1 cellular context compared by ENCODE assay signal in genomic region chr7:24517166-24517565, GRCh38.
TF ChIP-seq lines count a peak whose summit lies in the region.

No MANE protein-coding gene starts in this region.

TF ChIP-seq in HepG2, 621 proteins besides CTCF, POLR2A, EP300 and RAD21 (continued from another document):
- TF ChIP-seq, protein P1, sequence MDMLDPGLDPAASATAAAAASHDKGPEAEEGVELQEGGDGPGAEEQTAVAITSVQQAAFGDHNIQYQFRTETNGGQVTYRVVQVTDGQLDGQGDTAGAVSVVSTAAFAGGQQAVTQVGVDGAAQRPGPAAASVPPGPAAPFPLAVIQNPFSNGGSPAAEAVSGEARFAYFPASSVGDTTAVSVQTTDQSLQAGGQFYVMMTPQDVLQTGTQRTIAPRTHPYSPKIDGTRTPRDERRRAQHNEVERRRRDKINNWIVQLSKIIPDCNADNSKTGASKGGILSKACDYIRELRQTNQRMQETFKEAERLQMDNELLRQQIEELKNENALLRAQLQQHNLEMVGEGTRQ (IDR thresholded peaks at IDR 0.05; ENCODE audit: low read depth, low read length) = no peak
- TF ChIP-seq, protein P1 (CRISPR knock-in tag; IDR thresholded peaks at IDR 0.05; ENCODE audit: borderline replicate concordance) = no peak
- TF ChIP-seq MAFF (IDR thresholded peaks at IDR 0.05; ENCODE audit: low read depth, low read length) = peak; percentile 52
- TF ChIP-seq, protein P2, sequence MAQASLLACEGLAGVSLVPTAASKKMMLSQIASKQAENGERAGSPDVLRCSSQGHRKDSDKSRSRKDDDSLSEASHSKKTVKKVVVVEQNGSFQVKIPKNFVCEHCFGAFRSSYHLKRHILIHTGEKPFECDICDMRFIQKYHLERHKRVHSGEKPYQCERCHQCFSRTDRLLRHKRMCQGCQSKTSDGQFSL (CRISPR knock-in tag; IDR thresholded peaks at IDR 0.05) = no peak
- TF ChIP-seq, protein P3, sequence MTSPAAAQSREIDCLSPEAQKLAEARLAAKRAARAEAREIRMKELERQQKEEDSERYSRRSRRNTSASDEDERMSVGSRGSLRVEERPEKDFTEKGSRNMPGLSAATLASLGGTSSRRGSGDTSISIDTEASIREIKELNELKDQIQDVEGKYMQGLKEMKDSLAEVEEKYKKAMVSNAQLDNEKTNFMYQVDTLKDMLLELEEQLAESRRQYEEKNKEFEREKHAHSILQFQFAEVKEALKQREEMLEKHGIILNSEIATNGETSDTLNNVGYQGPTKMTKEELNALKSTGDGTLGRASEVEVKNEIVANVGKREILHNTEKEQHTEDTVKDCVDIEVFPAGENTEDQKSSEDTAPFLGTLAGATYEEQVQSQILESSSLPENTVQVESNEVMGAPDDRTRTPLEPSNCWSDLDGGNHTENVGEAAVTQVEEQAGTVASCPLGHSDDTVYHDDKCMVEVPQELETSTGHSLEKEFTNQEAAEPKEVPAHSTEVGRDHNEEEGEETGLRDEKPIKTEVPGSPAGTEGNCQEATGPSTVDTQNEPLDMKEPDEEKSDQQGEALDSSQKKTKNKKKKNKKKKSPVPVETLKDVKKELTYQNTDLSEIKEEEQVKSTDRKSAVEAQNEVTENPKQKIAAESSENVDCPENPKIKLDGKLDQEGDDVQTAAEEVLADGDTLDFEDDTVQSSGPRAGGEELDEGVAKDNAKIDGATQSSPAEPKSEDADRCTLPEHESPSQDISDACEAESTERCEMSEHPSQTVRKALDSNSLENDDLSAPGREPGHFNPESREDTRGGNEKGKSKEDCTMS (CRISPR knock-in tag; conservative IDR thresholded peaks at IDR 0.05) = no peak
- peak; percentile 40 to 68 for TF ChIP-seq MAFK (conservative IDR thresholded peaks at IDR 0.05 in 1 of 2, IDR thresholded peaks at IDR 0.05 in 1 of 2; ENCODE audit: low read length in 2 of 2)
- TF ChIP-seq KLF15 (CRISPR knock-in tag; IDR thresholded peaks at IDR 0.05; ENCODE audit: borderline replicate concordance) = no peak
- no peak for TF ChIP-seq SCMH1 (CRISPR knock-in tag; IDR thresholded peaks at IDR 0.05; ENCODE audit: borderline replicate concordance)
- TF ChIP-seq REST (IDR thresholded peaks at IDR 0.05; ENCODE audit: borderline replicate concordance in 1 of 2, low read depth in 1 of 2, low read length in 2 of 2) = no peak
- TF ChIP-seq ZSCAN31 (CRISPR knock-in tag; IDR thresholded peaks at IDR 0.05; ENCODE audit: low read depth) = no peak
